Comparison of ENCODE assay signal across 11 cellular contexts in genomic region chr19:52172347-52172746, GRCh38. TPM values are rescaled to one million over a fixed set of nuclear protein-coding genes. Genes with fewer than 3 reads are reported as not detected.
DNase-seq lines count a peak whose midpoint lies in the region; ATAC-seq and TF ChIP-seq lines count a peak whose summit lies in the region.
"Had no signal": no experiment of that assay in that cellular context is flagged by ENCODE, and none has a peak within 500 bp of the region (broad histone marks: within the 10 kb centered on the region; RNA-seq: fewer than 3 reads in every experiment).

No MANE protein-coding gene starts in this region.

- peaks cover 8% of the 10 kb centered on the region for H3K36me3 ChIP-seq in CD4-positive, alpha-beta memory T cell (ENCODE audit: insufficient read depth, low read length)
- H3K36me3 ChIP-seq in Loucy (ENCODE audit: insufficient read depth, low read length): peaks cover 3% of the 10 kb centered on the region; the same call in 1 of the 2 replicates
- peaks cover 8% of the 10 kb centered on the region for H3K36me3 ChIP-seq in osteoblast (ENCODE audit: insufficient read depth, low read length)

- H3K27ac ChIP-seq in CD4-positive, alpha-beta memory T cell (ENCODE audit: low read depth, low read length): peak overlapping the region; percentile 80
- no peak overlapping the region for H3K27ac ChIP-seq in osteoblast (ENCODE audit: low read depth, low read length)

- TF ChIP-seq CTCF in Loucy (conservative IDR thresholded peaks at IDR 0.05; ENCODE audit: low read length): no peak
- no peak for TF ChIP-seq CTCF in chondrocyte (IDR thresholded peaks at IDR 0.05)
- TF ChIP-seq CTCF in osteoblast (IDR thresholded peaks at IDR 0.05; ENCODE audit: extremely low read depth, low read depth, low read length): no peak

- peak overlapping the region; percentile 71 to 97 (median 95) for H3K27ac Mint-ChIP-seq in CD4-positive, alpha-beta memory T cell
- H3K27ac Mint-ChIP-seq in chondrocyte (ENCODE audit: unreplicated experiment): no peak overlapping the region

- H3K4me1 ChIP-seq in CD4-positive, alpha-beta memory T cell (ENCODE audit: insufficient read depth, low read length): peaks cover 25% of the 10 kb centered on the region
- H3K4me1 ChIP-seq in Loucy (ENCODE audit: insufficient read depth, low read length, poor library complexity, severe bottlenecking): peaks cover 22% of the 10 kb centered on the region
- H3K4me1 ChIP-seq in osteoblast (ENCODE audit: insufficient read depth, low read length): peaks cover 8% of the 10 kb centered on the region

- no peaks in the 10 kb centered on the region for H3K27me3 ChIP-seq in CD4-positive, alpha-beta memory T cell (ENCODE audit: insufficient read depth, low read length)
- no peaks in the 10 kb centered on the region for H3K27me3 ChIP-seq in Loucy (ENCODE audit: insufficient read depth, low read length, poor library complexity, severe bottlenecking)
- H3K27me3 ChIP-seq in osteoblast (ENCODE audit: insufficient read depth, low read length): no peaks in the 10 kb centered on the region
- H3K27me3 ChIP-seq: suprapubic skin had no signal

- peak overlapping the region; percentile 89 to 99 (median 96) for H3K4me3 Mint-ChIP-seq in CD4-positive, alpha-beta memory T cell
- peak overlapping the region; percentile 94 for H3K4me3 Mint-ChIP-seq in chondrocyte (ENCODE audit: unreplicated experiment)

- H4K20me1 ChIP-seq in Loucy (ENCODE audit: insufficient read depth, low read length, poor library complexity, severe bottlenecking) (no peaks in the 10 kb centered on the region), osteoblast (ENCODE audit: insufficient read depth, low read length) (no peaks in the 10 kb centered on the region)

- no peak for DNase-seq in CD4-positive, alpha-beta memory T cell
- DNase-seq in chondrocyte (ENCODE audit: low spot score) (no peak), osteoblast (ENCODE audit: insufficient read length, low spot score, missing footprints) (no peak), mucosa of gallbladder (ENCODE audit: low spot score) (no peak), NCI-H2171 (lab: John Stamatoyannopoulos, UW) (no peak)
- DNase-seq in central memory CD4-positive, alpha-beta T cell: no peak
- DNase-seq: cortex of kidney, NCI-H524 treated with DMSO at 0.1 percent for 48 hours had no signal

- H3K9me3 ChIP-seq in CD4-positive, alpha-beta memory T cell (ENCODE audit: control insufficient read depth in 1 of 2, low read length in 2 of 2): no peaks in the 10 kb centered on the region
- no peaks in the 10 kb centered on the region for H3K9me3 ChIP-seq in Loucy (ENCODE audit: insufficient read depth, low read depth, low read length)
- no peaks in the 10 kb centered on the region for H3K9me3 ChIP-seq in osteoblast (ENCODE audit: low read depth, low read length)
- H3K9me3 ChIP-seq: suprapubic skin had no signal

- no peak for ATAC-seq in GM21447 (IDR thresholded peaks at IDR 0.05; ENCODE audit: unreplicated experiment)

- H3K9me3 Mint-ChIP-seq in CD4-positive, alpha-beta memory T cell: peaks cover 0 to 5% (median 1%) of the 10 kb centered on the region in 8 donors
- peaks cover 5% of the 10 kb centered on the region for H3K9me3 Mint-ChIP-seq in chondrocyte (ENCODE audit: low read depth)

- H3K27me3 Mint-ChIP-seq in CD4-positive, alpha-beta memory T cell: no peaks in the 10 kb centered on the region
- H3K27me3 Mint-ChIP-seq in chondrocyte (ENCODE audit: low read depth): no peaks in the 10 kb centered on the region

- CTCF ChIA-PET in CD4-positive, alpha-beta memory T cell (lab: Charles Lee; ENCODE audit: partially characterized antibody): interaction anchor here (2.0 to 2.6 kb wide), 2 partner anchors 17 to 33 kb away, joined by 7 to 17 read pairs; partner anchors contain the start of genes PPP2R1A and ZNF616

- H3F3A ChIP-seq in Loucy (ENCODE audit: low read depth): peaks cover 2% of the 10 kb centered on the region; the same call in 1 of the 2 replicates

- H2AFZ ChIP-seq in Loucy (ENCODE audit: low read length) (peak overlapping the region; percentile 97), osteoblast (ENCODE audit: low read length) (peak overlapping the region; percentile 91)

- H3K79me2 ChIP-seq in Loucy (ENCODE audit: insufficient read depth, low read length): peaks cover 13% of the 10 kb centered on the region; the same call in 1 of the 2 replicates
- peaks cover 9% of the 10 kb centered on the region for H3K79me2 ChIP-seq in osteoblast (ENCODE audit: insufficient read depth, low read length)

- peaks cover 31 to 37% of the 10 kb centered on the region in 2 donors for H3K36me3 Mint-ChIP-seq in CD4-positive, alpha-beta memory T cell
- peaks cover 18% of the 10 kb centered on the region for H3K36me3 Mint-ChIP-seq in chondrocyte (ENCODE audit: low read depth)

- POLR2A ChIA-PET in CD4-positive, alpha-beta memory T cell (lab: Charles Lee; ENCODE audit: partially characterized antibody): interaction anchor here (0.6 to 4.2 kb wide), 7 partner anchors 9 to 123 kb away, joined by 3 to 67 read pairs (median 4); partner anchors contain the start of genes PPP2R1A, ZNF432 and ZNF616

- peak overlapping the region in 1 of 2 donors; percentile 93 for H3K4me3 ChIP-seq in CD4-positive, alpha-beta memory T cell (ENCODE audit: low read length in 2 of 2)
- H3K4me3 ChIP-seq in Loucy (ENCODE audit: low read length, poor library complexity, severe bottlenecking) (peak overlapping the region; percentile 90), osteoblast (ENCODE audit: insufficient read depth, low read length) (no peak overlapping the region)

- no peaks in the 10 kb centered on the region for H3K9me2 ChIP-seq in Loucy (replicated peaks; ENCODE audit: low read depth, low read length)

- intact Hi-C loops in CD4-positive, alpha-beta memory T cell (cut with micrococcal nuclease): no loop called here

- peak overlapping the region; percentile 86 for H3K9ac ChIP-seq in Loucy (ENCODE audit: low read depth, low read length, poor library complexity, severe bottlenecking)

- peak overlapping the region; percentile 89 for H3K4me2 ChIP-seq in Loucy (ENCODE audit: low read depth, low read length, poor library complexity, severe bottlenecking)
- no peak overlapping the region for H3K4me2 ChIP-seq in osteoblast (ENCODE audit: insufficient read depth, low read length)

- H3K4me1 Mint-ChIP-seq in CD4-positive, alpha-beta memory T cell: peaks cover 23 to 39% (median 35%) of the 10 kb centered on the region in 4 donors
- peaks cover 25% of the 10 kb centered on the region for H3K4me1 Mint-ChIP-seq in chondrocyte (ENCODE audit: low read depth)

RNA-seq across cellular contexts. Expression of gene ZNF836, which starts 0.9 kb away (rescaled TPM):
- 10 to 100 TPM; 47.2 to 54.7 TPM for total RNA-seq in CD4-positive, alpha-beta memory T cell
- 10 to 100 TPM in 1 of 2 donors, 1 to 10 TPM in 1; 4.6 to 18.2 TPM for polyA plus RNA-seq in CD4-positive, alpha-beta memory T cell
- total RNA-seq in chondrocyte (14.5 to 18.1 TPM (median 14.7 TPM) in 3 replicates), osteoblast (11.9 and 21.2 TPM in 2 replicates), mucosa of gallbladder (16.7 TPM)

RNA-seq across cellular contexts. Expression of gene PPP2R1A, which starts 17.5 kb away (rescaled TPM):
- 100 to 1,000 TPM; 166 to 175 TPM for total RNA-seq in CD4-positive, alpha-beta memory T cell
- polyA plus RNA-seq in CD4-positive, alpha-beta memory T cell: 100 to 1,000 TPM; 179 to 185 TPM
- total RNA-seq in chondrocyte: 210 to 236 TPM (median 228 TPM) in 3 replicates
- total RNA-seq in osteoblast: 151 and 183 TPM in 2 replicates
- 286 TPM for total RNA-seq in mucosa of gallbladder

RNA-seq across cellular contexts. Expression of gene ZNF616, which starts 32.6 kb away (rescaled TPM):
- 10 to 100 TPM; 18.6 to 19.0 TPM for total RNA-seq in CD4-positive, alpha-beta memory T cell
- polyA plus RNA-seq in CD4-positive, alpha-beta memory T cell: 1 to 10 TPM in 1 of 2 donors, under 1 TPM in 1; 0.69 to 7.2 TPM
- total RNA-seq in chondrocyte (12.8 to 18.6 TPM (median 13.6 TPM) in 3 replicates), osteoblast (9.8 and 12.7 TPM in 2 replicates), mucosa of gallbladder (13.4 TPM)
